In genomic region chr5:146799235-146800015, GRCh38 we compare ENCODE assay signal across 18 cellular contexts.
"Had no signal": no experiment of that assay in that cellular context is flagged by ENCODE, and none has a peak within 500 bp of the region (broad histone marks: within the 10 kb centered on the region; RNA-seq: fewer than 3 reads in every experiment).

No MANE protein-coding gene starts in this region.

- H3K27me3 ChIP-seq: breast epithelium, ovary, sigmoid colon, upper lobe of right lung had no signal

- H3K4me1 ChIP-seq: breast epithelium, gastrocnemius medialis had no signal

- ATAC-seq: activated CD8-positive, alpha-beta T cell treated with anti-CD3 and anti-CD28 coated beads, Interleukin-2, amount 10 ng/mL, durations not matched to agents 7 days and 5 days; gastrocnemius medialis; heart left ventricle; T-helper 17 cell; upper lobe of right lung had no signal

- H3K4me3 ChIP-seq: breast epithelium, gastrocnemius medialis, heart left ventricle, ovary, sigmoid colon, thoracic aorta, upper lobe of right lung had no signal

- H3K9me3 Mint-ChIP-seq: activated B cell treated with CpG ODN at 0.5 μM for 24 hours; activated CD4-positive, alpha-beta T cell treated with anti-CD3 and anti-CD28 coated beads, Interleukin-2, amount 10 ng/mL, durations not matched to agents 24 days and 14 days; activated naive CD8-positive, alpha-beta T cell treated with anti-CD3 and anti-CD28 coated beads for 36 hours; endodermal cell; neural crest cell had no signal

- H3K27ac ChIP-seq: breast epithelium, gastrocnemius medialis, heart left ventricle, ovary, sigmoid colon, upper lobe of right lung had no signal

- H3K4me1 Mint-ChIP-seq: activated B cell treated with CpG ODN at 0.5 μM for 24 hours had no signal

- DNase-seq: activated B cell treated with CpG ODN at 0.5 μM for 24 hours; activated CD4-positive, alpha-beta T cell treated with anti-CD3 and anti-CD28 coated beads, Interleukin-2, amount 10 ng/mL, durations not matched to agents 24 days and 14 days; activated CD8-positive, alpha-beta memory T cell treated with anti-CD3 and anti-CD28 coated beads, Interleukin-2, amount 50 U/mL, for 4 hours; activated CD8-positive, alpha-beta T cell treated with anti-CD3 and anti-CD28 coated beads, Interleukin-2, amount 10 ng/mL, durations not matched to agents 7 days and 5 days; activated gamma-delta T cell; activated naive CD8-positive, alpha-beta T cell treated with anti-CD3 and anti-CD28 coated beads for 36 hours; activated T-cell treated with anti-CD3 and anti-CD28 coated beads, Interleukin-2, amount 50 U/mL, for 48 hours; endodermal cell; gastrocnemius medialis; heart left ventricle; ovary; sigmoid colon; stimulated activated CD4-positive, alpha-beta T cell treated with anti-CD3 and anti-CD28 coated beads, Interleukin-1b, Interleukin-23, amount 100 ng/mL, for 48 hours; T-helper 17 cell; upper lobe of right lung had no signal

- H3K36me3 Mint-ChIP-seq: activated naive CD8-positive, alpha-beta T cell treated with anti-CD3 and anti-CD28 coated beads for 36 hours had no signal

- H3K36me3 ChIP-seq: breast epithelium, gastrocnemius medialis, heart left ventricle, ovary, sigmoid colon, thoracic aorta, upper lobe of right lung had no signal

- H3K4me3 Mint-ChIP-seq: activated B cell treated with CpG ODN at 0.5 μM for 24 hours; activated CD4-positive, alpha-beta T cell treated with anti-CD3 and anti-CD28 coated beads, Interleukin-2, amount 10 ng/mL, durations not matched to agents 24 days and 14 days; activated CD8-positive, alpha-beta T cell treated with anti-CD3 and anti-CD28 coated beads, Interleukin-2, amount 10 ng/mL, durations not matched to agents 7 days and 5 days; activated naive CD8-positive, alpha-beta T cell treated with anti-CD3 and anti-CD28 coated beads for 36 hours; endodermal cell; neural crest cell; T-helper 17 cell had no signal

- H3K27me3 Mint-ChIP-seq: activated B cell treated with CpG ODN at 0.5 μM for 24 hours; activated CD4-positive, alpha-beta T cell treated with anti-CD3 and anti-CD28 coated beads, Interleukin-2, amount 10 ng/mL, durations not matched to agents 24 days and 14 days; activated naive CD8-positive, alpha-beta T cell treated with anti-CD3 and anti-CD28 coated beads for 36 hours; T-helper 17 cell had no signal

- H3K27ac Mint-ChIP-seq: activated B cell treated with CpG ODN at 0.5 μM for 24 hours; activated CD4-positive, alpha-beta T cell treated with anti-CD3 and anti-CD28 coated beads, Interleukin-2, amount 10 ng/mL, durations not matched to agents 24 days and 14 days; activated CD8-positive, alpha-beta T cell treated with anti-CD3 and anti-CD28 coated beads, Interleukin-2, amount 10 ng/mL, durations not matched to agents 7 days and 5 days; activated naive CD8-positive, alpha-beta T cell treated with anti-CD3 and anti-CD28 coated beads for 36 hours; endodermal cell; T-helper 17 cell had no signal

- H3K9me3 ChIP-seq: breast epithelium, gastrocnemius medialis, heart left ventricle, ovary, sigmoid colon, thoracic aorta, upper lobe of right lung had no signal
